15 cellular contexts compared by ENCODE assay signal in the genomic region with DNA sequence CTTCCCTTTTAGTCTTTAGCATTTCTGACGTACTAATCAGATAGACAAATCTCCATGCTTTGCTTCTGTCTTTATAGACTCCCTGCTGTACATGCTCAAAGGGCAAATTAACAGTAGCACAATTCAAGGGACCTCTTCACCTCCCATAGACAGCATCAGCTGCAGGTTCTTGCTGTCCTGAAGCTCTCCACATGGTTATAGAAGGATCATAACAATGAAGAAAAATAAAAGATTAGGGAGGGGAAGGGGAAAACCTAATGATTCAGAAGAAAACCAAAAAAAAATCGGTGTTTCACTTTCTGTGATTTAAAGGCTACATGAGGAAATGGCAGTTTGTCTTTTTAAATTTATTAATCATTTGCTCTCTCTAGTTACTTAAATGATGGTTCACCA.
DNase-seq lines count a peak whose midpoint lies in the region; ATAC-seq, FAIRE-seq and TF ChIP-seq lines count a peak whose summit lies in the region.
"Had no signal": no experiment of that assay in that cellular context is flagged by ENCODE, and none has a peak within 500 bp of the region (broad histone marks: within the 10 kb centered on the region; RNA-seq: fewer than 3 reads in every experiment).

No MANE protein-coding gene starts in this region.

- 77 to 86% methylated on average over 2 of the region's 2 CpGs for WGBS in thyroid gland, 2 donors

- H3K27ac ChIP-seq in lower lobe of right lung (no peak overlapping the region), thyroid gland (no peak overlapping the region)
- H3K27ac ChIP-seq: BLaER1 had no signal

- intact Hi-C loops in lower lobe of right lung (cut with DNase I) (no loop called here), thyroid gland (cut with DNase I) (no loop called here)

- no peaks in the 10 kb centered on the region for H3K9me3 ChIP-seq in lower lobe of right lung
- no peaks in the 10 kb centered on the region for H3K9me3 ChIP-seq in thyroid gland
- H3K9me3 ChIP-seq: BLaER1 had no signal

- ATAC-seq in GM18868 (IDR thresholded peaks at IDR 0.05; ENCODE audit: unreplicated experiment) (peak; percentile 71), GM21619 (IDR thresholded peaks at IDR 0.05; ENCODE audit: unreplicated experiment) (peak; percentile 53), HG03439 (IDR thresholded peaks at IDR 0.05; ENCODE audit: unreplicated experiment) (peak; percentile 46), lower lobe of right lung (no peak)
- ATAC-seq: natural killer cell had no signal

- no peak overlapping the region for H3K4me3 ChIP-seq in lower lobe of right lung
- H3K4me3 ChIP-seq in thyroid gland (replicated peaks in 1 of 3) = no peak overlapping the region
- H3K4me3 ChIP-seq: BLaER1 had no signal

- peak; percentile 53 for DNase-seq in inferior parietal cortex (ENCODE audit: extremely low spot score)
- DNase-seq in lower lobe of right lung = no peak
- no peak for DNase-seq in thyroid gland
- no peak for DNase-seq in RCC 7860 (ENCODE audit: low spot score)
- DNase-seq: activated CD4-positive, alpha-beta T cell treated with anti-CD3 and anti-CD28 coated beads, Interleukin-2, amount 50 U/mL, for 1 hour; aorta; DMS79; KBM-7; natural killer cell; NCI-H1436 treated with DMSO at 0.1 percent for 48 hours; NCI-H82 had no signal

- TF ChIP-seq CTCF in lower lobe of right lung (IDR thresholded peaks at IDR 0.05) = no peak
- TF ChIP-seq CTCF in thyroid gland (IDR thresholded peaks at IDR 0.05) = no peak

- H3K4me1 ChIP-seq in lower lobe of right lung (no peaks in the 10 kb centered on the region), thyroid gland (no peaks in the 10 kb centered on the region)
- H3K4me1 ChIP-seq: BLaER1 had no signal

- no peak for TF ChIP-seq POLR2A in thyroid gland (IDR thresholded peaks at IDR 0.05)

- FAIRE-seq in RCC 7860 (lab: Jason Lieb, UNC) = no peak

- H3K36me3 ChIP-seq in lower lobe of right lung = no peaks in the 10 kb centered on the region
- no peaks in the 10 kb centered on the region for H3K36me3 ChIP-seq in thyroid gland
- H3K36me3 ChIP-seq: BLaER1 had no signal

- H3K27me3 ChIP-seq in lower lobe of right lung (ENCODE audit: low read depth) (no peaks in the 10 kb centered on the region), thyroid gland (no peaks in the 10 kb centered on the region)
- H3K27me3 ChIP-seq: BLaER1 had no signal

Comparison
In these comparisons a context has a peak if more than half of its experiments do, and no peak if none do; other contexts are left out.
1. ATAC-seq: peak in GM18868 (single experiment), GM21619 (single experiment) and HG03439 (single experiment); none in lower lobe of right lung (0 of 2).